ENCODE assay signal across 8 cellular contexts in genomic region chr12:110743571-110744093, GRCh38. TPM values are rescaled to one million over a fixed set of nuclear protein-coding genes. Genes with fewer than 3 reads are reported as not detected.
DNase-seq lines count a peak whose midpoint lies in the region; ATAC-seq, FAIRE-seq and TF ChIP-seq lines count a peak whose summit lies in the region.

No MANE protein-coding gene starts in this region.

- no peak for TF ChIP-seq RAD21 in GM12878 (IDR thresholded peaks at IDR 0.05; ENCODE audit: insufficient read depth, low read depth, low read length)

- H3K9me3 Mint-ChIP-seq in CD4-positive, CD25-positive, alpha-beta regulatory T cell, result peaks cover 0 to 2% (median 0%) of the 10 kb centered on the region in 7 donors

- 0 out of 2 replicates have a peak overlapping the region, but pooled peaks have one; percentile 72 for H3K4me2 ChIP-seq in GM12878 (ENCODE audit: control insufficient read depth, insufficient read depth)

- ATAC-seq in CD4-positive, CD25-positive, alpha-beta regulatory T cell (ENCODE audit: low read depth in 2 of 2), result no peak
- ATAC-seq in GM12878 (no peak), HG03342 (IDR thresholded peaks at IDR 0.05; ENCODE audit: unreplicated experiment) (no peak)

- no peaks in the 10 kb centered on the region for H3K9me3 ChIP-seq in CD4-positive, CD25-positive, alpha-beta regulatory T cell (ENCODE audit: control insufficient read depth in 2 of 2, low read length in 2 of 2)
- no peaks in the 10 kb centered on the region for H3K9me3 ChIP-seq in GM12878 (replicated peaks; ENCODE audit: control insufficient read depth, insufficient read depth, low read length)
- no peaks in the 10 kb centered on the region for H3K9me3 ChIP-seq in kidney (ENCODE audit: control insufficient read depth in 1 of 2, low read length in 2 of 2)
- no peaks in the 10 kb centered on the region for H3K9me3 ChIP-seq in small intestine (ENCODE audit: control insufficient read depth, low read depth)

- H3K4me3 Mint-ChIP-seq in CD4-positive, CD25-positive, alpha-beta regulatory T cell, result peak overlapping the region; percentile 94 to 100 (median 98)

- 86% methylated on average over 26 of the region's 26 CpGs for WGBS in GM12878 (ENCODE audit: insufficient coverage, insufficient replicate concordance, low lambda C conversion rate, missing lambda C conversion rate)
- 15 to 26% (median 22%) methylated on average over 26 of the region's 26 CpGs for WGBS in small intestine, 3 donors

- SMC1A ChIA-PET in GM12878 (lab: Charles Lee; ENCODE audit: uncharacterized antibody, unreplicated experiment), result interaction anchor here (1.0 to 1.5 kb wide), 3 partner anchors 13 to 39 kb away, joined by 3 read pairs; no protein-coding TSS in a partner anchor

- H3K4me3 ChIP-seq in CD4-positive, CD25-positive, alpha-beta regulatory T cell (ENCODE audit: low read depth, low read length), result peak overlapping the region; percentile 69
- H3K4me3 ChIP-seq in GM12878, result peak overlapping the region; percentile 59; the same call in 1 of the 2 replicates
- H3K4me3 ChIP-seq in kidney (ENCODE audit: low read length in 2 of 2), result peak overlapping the region; percentile 71 to 88
- peak overlapping the region in 1 of 2 donors; percentile 12 for H3K4me3 ChIP-seq in small intestine (ENCODE audit: low read depth in 1 of 2, low read length in 2 of 2)

- DNase-seq in CD4-positive, CD25-positive, alpha-beta regulatory T cell, result no peak
- DNase-seq in Kasumi-1 (lab: John Stamatoyannopoulos, UW) (peak; percentile 50 to 60), GM12878 (ENCODE audit: low read depth, low spot score) (no peak), kidney (peak; percentile 83), small intestine (peak; percentile 84), iPS-NIHi11 (ENCODE audit: low spot score) (no peak), NCI-H1436 (lab: John Stamatoyannopoulos, UW) (no peak)

- intact Hi-C loops in GM12878 (cut with micrococcal nuclease; ENCODE audit: unreplicated experiment), result loop anchor here (2.0 kb wide), 1 partner anchor 83 kb away; no protein-coding TSS in a partner anchor
- intact Hi-C loops in kidney (cut with DNase I), result no loop called here

- CTCF ChIA-PET in GM12878 (lab: Yijun Ruan, JAX), result interaction anchor here (0.6 to 1.3 kb wide), 2 partner anchors 12 to 349 kb away, joined by 3 read pairs; no protein-coding TSS in a partner anchor

- peak overlapping the region; percentile 69 to 98 (median 97) for H3K27ac Mint-ChIP-seq in CD4-positive, CD25-positive, alpha-beta regulatory T cell

- TF ChIP-seq CTCF in GM12878 (IDR thresholded peaks at IDR 0.05 in 2 of 3, conservative IDR thresholded peaks at IDR 0.05 in 1 of 3; ENCODE audit: control insufficient read depth in 2 of 3, extremely low read depth in 1 of 3, insufficient read depth in 1 of 3, low read depth in 3 of 3, low read length in 3 of 3) (no peak), kidney (IDR thresholded peaks at IDR 0.05; ENCODE audit: borderline replicate concordance, extremely low read depth, insufficient read depth) (no peak)

- no peak overlapping the region for H2AFZ ChIP-seq in GM12878 (ENCODE audit: control insufficient read depth, low read depth, low read length)

- TF ChIP-seq POLR2A in GM12878 (IDR thresholded peaks at IDR 0.05; ENCODE audit: low read depth, low read length), result no peak

- POLR2A ChIA-PET in GM12878 (lab: Charles Lee), result interaction anchor here (0.6 to 1.5 kb wide), 4 partner anchors 12 to 193 kb away, joined by 3 to 7 read pairs (median 4); no protein-coding TSS in a partner anchor

- in situ Hi-C loops in GM12878 (cut with MboI), result no loop called here

- H3K9ac ChIP-seq in GM12878 (ENCODE audit: control insufficient read depth, insufficient read depth, low read length), result no peak overlapping the region
- peak overlapping the region in 1 of 2 donors; percentile 53 for H3K9ac ChIP-seq in kidney (ENCODE audit: low read length in 2 of 2)

- RAD21 ChIA-PET in GM12878 (lab: Charles Lee; ENCODE audit: unreplicated experiment), result no interaction called here

- no peak for TF ChIP-seq EP300 in GM12878 (IDR thresholded peaks at IDR 0.05; ENCODE audit: borderline replicate concordance in 1 of 2, control insufficient read depth in 1 of 2, low read depth in 2 of 2, low read length in 2 of 2)

- H3K27ac ChIP-seq in CD4-positive, CD25-positive, alpha-beta regulatory T cell (ENCODE audit: insufficient read depth, low read length, poor library complexity, severe bottlenecking), result no peak overlapping the region
- H3K27ac ChIP-seq in GM12878 (ENCODE audit: control insufficient read depth, insufficient read depth) (no peak overlapping the region), kidney (ENCODE audit: low read depth in 2 of 2, low read length in 2 of 2) (no peak overlapping the region), small intestine (ENCODE audit: low read depth in 1 of 2, low read length in 1 of 2) (peak overlapping the region; percentile 61 to 65)

- peaks cover 9 to 36% (median 29%) of the 10 kb centered on the region in 4 donors for H3K4me1 Mint-ChIP-seq in CD4-positive, CD25-positive, alpha-beta regulatory T cell

- FAIRE-seq in GM12878 (lab: Jason Lieb, UNC), result no peak
- FAIRE-seq in kidney (lab: Jason Lieb, UNC), result no peak
- no peak for FAIRE-seq in small intestine (lab: Jason Lieb, UNC)

- no peaks in the 10 kb centered on the region for H3K27me3 ChIP-seq in CD4-positive, CD25-positive, alpha-beta regulatory T cell (ENCODE audit: control insufficient read depth, insufficient read depth, low read length)
- H3K27me3 ChIP-seq in GM12878 (replicated peaks in 1 of 2; ENCODE audit: control insufficient read depth in 2 of 2, insufficient read depth in 2 of 2, low read length in 1 of 2), result no peaks in the 10 kb centered on the region
- no peaks in the 10 kb centered on the region for H3K27me3 ChIP-seq in small intestine (ENCODE audit: control insufficient read depth in 2 of 2, insufficient read depth in 2 of 2, low read length in 2 of 2)

- H4K20me1 ChIP-seq in GM12878 (ENCODE audit: control insufficient read depth, insufficient read depth), result peaks cover 4% of the 10 kb centered on the region; the same call in 1 of the 2 replicates

- H3K27me3 Mint-ChIP-seq in CD4-positive, CD25-positive, alpha-beta regulatory T cell, result peaks cover 5% of the 10 kb centered on the region

- TSS peak; percentile 94 for BruUV-seq in GM12878 (replicated peaks; lab: Mats Ljungman, UMichigan)

- H3K36me3 ChIP-seq in CD4-positive, CD25-positive, alpha-beta regulatory T cell (ENCODE audit: control insufficient read depth, insufficient read depth, low read length), result no peaks in the 10 kb centered on the region
- H3K36me3 ChIP-seq in GM12878 (ENCODE audit: control insufficient read depth in 2 of 2, insufficient read depth in 2 of 2, low read length in 1 of 2) (no peaks in the 10 kb centered on the region), kidney (ENCODE audit: control insufficient read depth in 1 of 2, insufficient read depth in 2 of 2, low read length in 2 of 2) (no peaks in the 10 kb centered on the region), small intestine (ENCODE audit: control insufficient read depth in 2 of 2, insufficient read depth in 2 of 2, low read length in 2 of 2) (peaks cover 0 to under 1% of the 10 kb centered on the region in 2 donors)

- peaks cover 1% of the 10 kb centered on the region for H3K36me3 Mint-ChIP-seq in CD4-positive, CD25-positive, alpha-beta regulatory T cell

- peaks cover 41% of the 10 kb centered on the region for H3K79me2 ChIP-seq in GM12878 (ENCODE audit: control insufficient read depth, insufficient read depth, low read length)

- H3K4me1 ChIP-seq in CD4-positive, CD25-positive, alpha-beta regulatory T cell (ENCODE audit: control insufficient read depth, insufficient read depth, low read length, poor library complexity, severe bottlenecking), result peaks cover 33% of the 10 kb centered on the region
- H3K4me1 ChIP-seq in GM12878 (ENCODE audit: control insufficient read depth, insufficient read depth, low read length), result peaks cover 3% of the 10 kb centered on the region; the same call in 1 of the 2 replicates
- peaks cover 12 to 15% of the 10 kb centered on the region in 2 donors for H3K4me1 ChIP-seq in kidney (ENCODE audit: control insufficient read depth in 1 of 2, insufficient read depth in 1 of 2, low read depth in 1 of 2, low read length in 2 of 2)
- peaks cover 7 to 12% of the 10 kb centered on the region in 2 donors for H3K4me1 ChIP-seq in small intestine (ENCODE audit: control insufficient read depth in 2 of 2, insufficient read depth in 1 of 2, low read depth in 1 of 2, low read length in 1 of 2)

RNA-seq across cellular contexts. Expression of gene PPP1CC, which starts 0.9 kb away (rescaled TPM):
- 166 TPM for total RNA-seq in CD4-positive, CD25-positive, alpha-beta regulatory T cell
- 100 to 1,000 TPM; 166 to 177 (median 175) TPM for polyA plus RNA-seq in CD4-positive, CD25-positive, alpha-beta regulatory T cell
- total RNA-seq in GM12878 (2013; cell fraction: nucleolus; rRNA removed), result 183 and 185 TPM in 2 replicates
- total RNA-seq in GM12878 (2014; rRNA removed), result 169 and 200 TPM in 2 replicates
- 174 and 184 TPM in 2 replicates for total RNA-seq in GM12878 (2014; rRNA removed; fragmentation: Illumina TruSeq; extraction: Trizol)
- total RNA-seq in GM12878 (2021), result 179 and 191 TPM in 2 replicates
- polyA plus RNA-seq in GM12878 (2011; ENCODE audit: low read depth), result 87.0 TPM
- 279 and 423 TPM in 2 replicates for polyA plus RNA-seq in GM12878 (2011; rRNA removed)
- polyA plus RNA-seq in GM12878 (2011; cell fraction: cytosol; rRNA removed), result 92.1 and 98.9 TPM in 2 replicates
- 104 and 118 TPM in 2 replicates for polyA plus RNA-seq in GM12878 (2011; cell fraction: nucleus; rRNA removed)
- polyA plus RNA-seq in GM12878 (2012), result 141 and 161 TPM in 2 replicates
- 237 and 312 TPM in 2 replicates for polyA plus RNA-seq in GM12878 (2014; fragmentation: Illumina TruSeq; extraction: Trizol)
- polyA plus RNA-seq in GM12878 (2014; fragmentation: Nextera tagmentation; extraction: Ambion mirVana), result 100 to 1,000 TPM in 1 of 2 experiments, 10 to 100 TPM in 1; 64.4 to 111 TPM
- 124 and 145 TPM in 2 replicates for polyA plus RNA-seq in GM12878 (2014; rRNA removed)
- polyA plus RNA-seq in GM12878 (2016; fragmentation: Nextera tagmentation; extraction: Ambion mirVana), result 100 to 1,000 TPM; 116 to 123 TPM
- 108 and 142 TPM in 2 replicates for polyA minus RNA-seq in GM12878 (2011; rRNA and poly(A)+ RNA removed)
- polyA minus RNA-seq in GM12878 (2011; cell fraction: cytosol; rRNA and poly(A)+ RNA removed), result 60.7 and 69.6 TPM in 2 replicates
- polyA minus RNA-seq in GM12878 (2011; cell fraction: nucleus; rRNA and poly(A)+ RNA removed), result 50.5 and 81.6 TPM in 2 replicates
- 82.3 TPM for total RNA-seq in kidney
- polyA plus RNA-seq in kidney (ENCODE audit: insufficient read depth, low read depth, low replicate concordance), result 57.0 TPM
- 100 to 1,000 TPM; 135 to 464 (median 420) TPM for polyA plus RNA-seq in small intestine

RNA-seq across cellular contexts. Expression of gene HVCN1, which starts 54.7 kb away (rescaled TPM):
- total RNA-seq in CD4-positive, CD25-positive, alpha-beta regulatory T cell, result 6.1 TPM
- polyA plus RNA-seq in CD4-positive, CD25-positive, alpha-beta regulatory T cell, result 10 to 100 TPM; 19.8 to 50.0 (median 34.8) TPM
- total RNA-seq in GM12878 (2013; cell fraction: nucleolus; rRNA removed), result 114 and 137 TPM in 2 replicates
- total RNA-seq in GM12878 (2014; rRNA removed) (112 and 132 TPM in 2 replicates), GM12878 (2014; rRNA removed; fragmentation: Illumina TruSeq; extraction: Trizol) (93.9 and 94.4 TPM in 2 replicates), GM12878 (2021) (82.5 and 87.1 TPM in 2 replicates), kidney (7.1 TPM)
- polyA plus RNA-seq in GM12878 (2011; ENCODE audit: low read depth), result 67.2 TPM
- polyA plus RNA-seq in GM12878 (2011; rRNA removed) (123 and 181 TPM in 2 replicates), GM12878 (2014; fragmentation: Illumina TruSeq; extraction: Trizol) (130 and 134 TPM in 2 replicates), GM12878 (2014; fragmentation: Nextera tagmentation; extraction: Ambion mirVana) (10 to 100 TPM; 27.8 to 38.9 TPM), GM12878 (2014; rRNA removed) (77.4 and 85.4 TPM in 2 replicates), GM12878 (2016; fragmentation: Nextera tagmentation; extraction: Ambion mirVana) (100 to 1,000 TPM; 125 to 126 TPM), kidney (ENCODE audit: insufficient read depth, low read depth, low replicate concordance) (4.7 TPM), small intestine (1 to 10 TPM; 1.9 to 4.5 (median 2.5) TPM)
- 130 and 168 TPM in 2 replicates for polyA plus RNA-seq in GM12878 (2011; cell fraction: cytosol; rRNA removed)
- 91.0 and 91.5 TPM in 2 replicates for polyA plus RNA-seq in GM12878 (2011; cell fraction: nucleus; rRNA removed)
- 108 and 110 TPM in 2 replicates for polyA plus RNA-seq in GM12878 (2012)
- 95.5 and 100 TPM in 2 replicates for polyA minus RNA-seq in GM12878 (2011; rRNA and poly(A)+ RNA removed)
- 37.6 and 43.0 TPM in 2 replicates for polyA minus RNA-seq in GM12878 (2011; cell fraction: cytosol; rRNA and poly(A)+ RNA removed)
- 23.3 and 41.7 TPM in 2 replicates for polyA minus RNA-seq in GM12878 (2011; cell fraction: nucleus; rRNA and poly(A)+ RNA removed)

Comparison
In these comparisons a context has a peak if more than half of its experiments do, and no peak if none do; other contexts are left out.
1. DNase-seq: peak in Kasumi-1 (2 of 2), kidney (single experiment) and small intestine (single experiment); none in CD4-positive, CD25-positive, alpha-beta regulatory T cell (0 of 3), GM12878 (single experiment), iPS-NIHi11 (single experiment) and NCI-H1436 (single experiment).
2. H3K27ac ChIP-seq: peak in small intestine (2 of 2); none in CD4-positive, CD25-positive, alpha-beta regulatory T cell (single experiment), GM12878 (single experiment) and kidney (0 of 2).